In the genomic region with DNA sequence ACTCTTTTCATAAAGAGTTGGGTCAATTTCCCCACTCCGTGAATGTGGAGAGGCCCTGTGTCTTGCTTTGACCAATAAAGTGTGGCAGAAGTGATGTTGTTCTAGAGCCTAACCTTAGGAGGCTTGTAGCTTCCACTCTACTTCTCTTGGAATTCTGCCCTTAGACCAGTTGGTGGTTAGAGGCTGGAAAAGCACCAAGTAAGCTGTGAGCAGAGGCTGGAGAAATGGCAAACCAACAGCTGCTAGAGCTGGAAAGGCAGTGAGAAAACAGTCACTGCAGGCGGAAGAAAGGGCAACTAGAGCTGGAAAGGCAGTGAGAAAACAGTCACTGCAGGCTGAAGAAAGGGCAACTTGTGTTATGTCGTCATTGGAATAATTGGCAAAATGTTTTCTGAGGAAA, we compare ENCODE assay signal across 20 cellular contexts. TPM values are rescaled to one million over a fixed set of nuclear protein-coding genes. Genes with fewer than 3 reads are reported as not detected.
DNase-seq lines count a peak whose midpoint lies in the region; ATAC-seq, FAIRE-seq and TF ChIP-seq lines count a peak whose summit lies in the region.
"Had no signal": no experiment of that assay in that cellular context is flagged by ENCODE, and none has a peak within 500 bp of the region (broad histone marks: within the 10 kb centered on the region; RNA-seq: fewer than 3 reads in every experiment).

No MANE protein-coding gene starts in this region.

- TF ChIP-seq EP300 in HepG2 (IDR thresholded peaks at IDR 0.05; ENCODE audit: low read depth in 2 of 2, low read length in 2 of 2) (no peak), HepG2 (CRISPR knock-in tag; IDR thresholded peaks at IDR 0.05; ENCODE audit: borderline replicate concordance) (no peak)

- POLR2A ChIA-PET in HepG2 (lab: Yijun Ruan, JAX): no interaction called here

- no peaks in the 10 kb centered on the region for H3K4me1 ChIP-seq in HepG2 (ENCODE audit: insufficient read depth, low read length)
- no peaks in the 10 kb centered on the region for H3K4me1 ChIP-seq in right lobe of liver
- H3K4me1 ChIP-seq: BLaER1, Peyer's patch had no signal

- H3K27ac ChIP-seq in HepG2 (ENCODE audit: extremely low read length, insufficient read depth, low read length): no peak overlapping the region
- no peak overlapping the region for H3K27ac ChIP-seq in right lobe of liver
- H3K27ac ChIP-seq in WERI-Rb-1: no peak overlapping the region
- H3K27ac ChIP-seq: BLaER1, Peyer's patch had no signal

- no peak for FAIRE-seq in HepG2 (lab: Jason Lieb, UNC)
- FAIRE-seq: GM19239 had no signal

- BruUV-seq in HepG2 (replicated peaks; lab: Mats Ljungman, UMichigan): no TSS peak

- H2AFZ ChIP-seq in HepG2 (ENCODE audit: low read length): no peak overlapping the region

- no peaks in the 10 kb centered on the region for H4K20me1 ChIP-seq in HepG2 (ENCODE audit: insufficient read depth, low read length)
- H4K20me1 ChIP-seq: BLaER1 had no signal

- 24% methylated on average over 3 of the region's 3 CpGs for WGBS in HepG2 (ENCODE audit: low lambda C conversion rate)
- 71% methylated on average over 3 of the region's 3 CpGs for WGBS in right lobe of liver (ENCODE audit: insufficient coverage, low coverage, low lambda C conversion rate, missing lambda C conversion rate)

- H3K79me2 ChIP-seq in HepG2 (ENCODE audit: insufficient read depth, low read length): no peaks in the 10 kb centered on the region

- no peak overlapping the region for H3K4me2 ChIP-seq in HepG2 (ENCODE audit: low read depth, low read length)
- H3K4me2 ChIP-seq: SK-N-SH had no signal

- no peak for TF ChIP-seq CTCF in HepG2 (CRISPR knock-in tag; IDR thresholded peaks at IDR 0.05)
- TF ChIP-seq CTCF in right lobe of liver (IDR thresholded peaks at IDR 0.05): no peak
- TF ChIP-seq CTCF in WERI-Rb-1 (IDR thresholded peaks at IDR 0.05; ENCODE audit: low read depth, low read length): no peak

- peaks cover 0 to 12% of the 10 kb centered on the region in 2 experiments; a peak in 3 of 5 replicates for H3K27me3 ChIP-seq in HepG2 (ENCODE audit: control insufficient read depth in 1 of 2, insufficient read depth in 2 of 2, low read length in 2 of 2)
- H3K27me3 ChIP-seq in right lobe of liver: no peaks in the 10 kb centered on the region
- H3K27me3 ChIP-seq in WERI-Rb-1 (ENCODE audit: insufficient read depth, low read depth, severe bottlenecking): no peaks in the 10 kb centered on the region
- H3K27me3 ChIP-seq: BLaER1, Peyer's patch had no signal

- no peak for ATAC-seq in HepG2
- no peak for ATAC-seq in right lobe of liver

- TF ChIP-seq POLR2A in HepG2 (IDR thresholded peaks at IDR 0.05; ENCODE audit: insufficient read depth in 1 of 2, low read depth in 2 of 2, low read length in 2 of 2) (no peak), right lobe of liver (IDR thresholded peaks at IDR 0.05) (no peak)

- in situ Hi-C loops in HepG2 (cut with HindIII; ENCODE audit: extremely low pct_ligation_motif_present, low pct_unique_long_range_greater_than_20kb): no loop called here

- no peak overlapping the region for H3K9ac ChIP-seq in HepG2 (ENCODE audit: insufficient read depth, low read depth, low read length)
- H3K9ac ChIP-seq: BLaER1, SK-N-SH had no signal

- CTCF ChIA-PET in HepG2 (lab: Yijun Ruan, JAX; ENCODE audit: low intra/inter-chr PET ratio, low total read pairs): no interaction called here

- DNase-seq in HepG2 (ENCODE audit: low spot score) (no peak), right lobe of liver (no peak), RPMI7951 (ENCODE audit: low read depth) (peak; percentile 59), fibroblast of peridontal ligament (ENCODE audit: extremely low read depth) (peak; percentile 47), superior temporal gyrus (ENCODE audit: extremely low spot score) (peak; percentile 44), OCI-M2 (lab: John Stamatoyannopoulos, UW; ENCODE audit: unreplicated experiment) (no peak), WERI-Rb-1 (no peak)
- no peak for DNase-seq in stimulated activated CD4-positive, alpha-beta T cell treated with anti-CD3 and anti-CD28 coated beads, Interleukin-4, amount 100 ng/mL, for 1 hour
- DNase-seq: 8988T; CD8-positive, alpha-beta memory T cell; H9; NCI-H1417 treated with DMSO at 0.1 percent for 48 hours; NCI-H2081; NCI-H510A treated with DMSO at 0.1 percent for 48 hours; NCI-H82; Peyer's patch; Right ventricle myocardium superior; SK-N-SH had no signal

- TF ChIP-seq RAD21 in HepG2 (CRISPR knock-in tag; IDR thresholded peaks at IDR 0.05): no peak

- no peaks in the 10 kb centered on the region for H3K9me3 ChIP-seq in HepG2 (ENCODE audit: low read length)
- no peaks in the 10 kb centered on the region for H3K9me3 ChIP-seq in right lobe of liver
- H3K9me3 ChIP-seq in WERI-Rb-1 (ENCODE audit: severe bottlenecking): no peaks in the 10 kb centered on the region
- H3K9me3 ChIP-seq: BLaER1, Peyer's patch, SK-N-SH had no signal

- H3K4me3 ChIP-seq in HepG2 (replicated peaks in 1 of 3; ENCODE audit: insufficient read depth in 1 of 3, low read depth in 2 of 3, low read length in 3 of 3) (no peak overlapping the region), right lobe of liver (no peak overlapping the region), WERI-Rb-1 (ENCODE audit: low read depth, low read length) (no peak overlapping the region)
- H3K4me3 ChIP-seq: BLaER1, Peyer's patch had no signal

- H3K36me3 ChIP-seq in HepG2 (replicated peaks in 1 of 2; ENCODE audit: control insufficient read depth in 1 of 2, insufficient read depth in 2 of 2, low read length in 2 of 2): no peaks in the 10 kb centered on the region
- H3K36me3 ChIP-seq in right lobe of liver: no peaks in the 10 kb centered on the region
- no peaks in the 10 kb centered on the region for H3K36me3 ChIP-seq in WERI-Rb-1
- H3K36me3 ChIP-seq: BLaER1, Peyer's patch had no signal

- intact Hi-C loops in HepG2 (cut with micrococcal nuclease; ENCODE audit: unreplicated experiment) (no loop called here), right lobe of liver (cut with DNase I) (no loop called here)

TF ChIP-seq in HepG2, 621 proteins besides CTCF, POLR2A, EP300 and RAD21 (continues in another document):
- TF ChIP-seq MAF1 (CRISPR knock-in tag; IDR thresholded peaks at IDR 0.05; ENCODE audit: borderline replicate concordance): no peak
- TF ChIP-seq CREB1 (IDR thresholded peaks at IDR 0.05): peak; percentile 44
- TF ChIP-seq CREB1 (CRISPR knock-in tag; IDR thresholded peaks at IDR 0.05): no peak
- TF ChIP-seq ATF7 (IDR thresholded peaks at IDR 0.05): peak; percentile 15; the same call in 1 of the 2 replicates
- no peak for TF ChIP-seq ATF7 (CRISPR knock-in tag; IDR thresholded peaks at IDR 0.05)

RNA-seq across cellular contexts. Expression of a gene that starts 29.8 kb away (rescaled TPM):
- total RNA-seq in HepG2 (2016; rRNA removed; fragmentation: Illumina TruSeq; extraction: Trizol): 6.8 and 10.1 TPM in 2 replicates
- total RNA-seq in HepG2 (2016; cell fraction: cytosol; rRNA removed; fragmentation: Illumina TruSeq; extraction: Trizol; ENCODE audit: low read depth): 2.0 and 2.6 TPM in 2 replicates
- 5.6 and 10.3 TPM in 2 replicates for total RNA-seq in HepG2 (2016; cell fraction: insoluble cytoplasmic fraction; rRNA removed; fragmentation: Illumina TruSeq; extraction: Trizol)
- total RNA-seq in HepG2 (2016; cell fraction: membrane; rRNA removed; fragmentation: Illumina TruSeq; extraction: Trizol): 4.5 and 5.1 TPM in 2 replicates
- 15.8 and 18.9 TPM in 2 replicates for total RNA-seq in HepG2 (2016; cell fraction: nucleus; rRNA removed; fragmentation: Illumina TruSeq; extraction: Trizol)
- 7.5 and 8.7 TPM in 2 replicates for polyA plus RNA-seq in HepG2 (2011; rRNA removed)
- 2.1 and 2.7 TPM in 2 replicates for polyA plus RNA-seq in HepG2 (2011; cell fraction: cytosol; rRNA removed)
- polyA plus RNA-seq in HepG2 (2011; cell fraction: nucleus; rRNA removed): 19.4 and 25.6 TPM in 2 replicates
- polyA plus RNA-seq in HepG2 (2012): 6.6 and 7.1 TPM in 2 replicates
- polyA plus RNA-seq in HepG2 (2016; cell fraction: cytosol; fragmentation: Illumina TruSeq; extraction: Trizol; ENCODE audit: low read depth): 1.8 and 2.2 TPM in 2 replicates
- polyA plus RNA-seq in HepG2 (2016; cell fraction: insoluble cytoplasmic fraction; fragmentation: Illumina TruSeq; extraction: Trizol; ENCODE audit: low read depth): 7.1 and 7.6 TPM in 2 replicates
- polyA plus RNA-seq in HepG2 (2016; cell fraction: membrane; fragmentation: Illumina TruSeq; extraction: Trizol; ENCODE audit: low read depth): 3.7 and 3.8 TPM in 2 replicates
- polyA plus RNA-seq in HepG2 (2016; cell fraction: nucleus; fragmentation: Illumina TruSeq; extraction: Trizol; ENCODE audit: insufficient read depth, low read depth): 45.5 and 49.8 TPM in 2 replicates
- polyA minus RNA-seq in HepG2 (2011; rRNA and poly(A)+ RNA removed; ENCODE audit: low replicate concordance): 1.6 and 4.0 TPM in 2 replicates
- 2.7 and 4.0 TPM in 2 replicates for polyA minus RNA-seq in HepG2 (2011; cell fraction: cytosol; rRNA and poly(A)+ RNA removed)
- polyA minus RNA-seq in HepG2 (2011; cell fraction: nucleus; rRNA and poly(A)+ RNA removed): 14.8 and 19.6 TPM in 2 replicates
- total RNA-seq in right lobe of liver: 1 to 10 TPM; 2.6 to 4.7 (median 3.6) TPM
- total RNA-seq in RPMI7951 (2014; rRNA removed; shearing (Covaris generic)): 9.3 and 15.0 TPM in 2 replicates

RNA-seq across cellular contexts. Expression of a gene that starts 35.2 kb away (rescaled TPM):
- total RNA-seq in HepG2 (2016; rRNA removed; fragmentation: Illumina TruSeq; extraction: Trizol) (0.07 TPM in 1 of 2 replicates, not detected in the other), right lobe of liver (1 to 10 TPM in 5 of 6 experiments, under 1 TPM in 1; 0.80 to 3.6 (median 1.8) TPM)
- not detected in 2 replicates for total RNA-seq in HepG2 (2016; cell fraction: cytosol; rRNA removed; fragmentation: Illumina TruSeq; extraction: Trizol; ENCODE audit: low read depth)
- total RNA-seq in HepG2 (2016; cell fraction: insoluble cytoplasmic fraction; rRNA removed; fragmentation: Illumina TruSeq; extraction: Trizol): 0.28 TPM in 1 of 2 replicates, not detected in the other
- total RNA-seq in HepG2 (2016; cell fraction: membrane; rRNA removed; fragmentation: Illumina TruSeq; extraction: Trizol): 0.24 and 0.25 TPM in 2 replicates
- total RNA-seq in HepG2 (2016; cell fraction: nucleus; rRNA removed; fragmentation: Illumina TruSeq; extraction: Trizol): 0.44 and 0.96 TPM in 2 replicates
- polyA plus RNA-seq in HepG2 (2011; rRNA removed): 2.2 and 2.4 TPM in 2 replicates
- 0.49 and 2.1 TPM in 2 replicates for polyA plus RNA-seq in HepG2 (2011; cell fraction: cytosol; rRNA removed)
- polyA plus RNA-seq in HepG2 (2011; cell fraction: nucleus; rRNA removed): 10.4 and 24.0 TPM in 2 replicates
- 2.3 and 3.0 TPM in 2 replicates for polyA plus RNA-seq in HepG2 (2012)
- polyA plus RNA-seq in HepG2 (2016; cell fraction: cytosol; fragmentation: Illumina TruSeq; extraction: Trizol; ENCODE audit: low read depth): 0.10 and 0.23 TPM in 2 replicates
- 0.28 TPM in 1 of 2 replicates, not detected in the other for polyA plus RNA-seq in HepG2 (2016; cell fraction: insoluble cytoplasmic fraction; fragmentation: Illumina TruSeq; extraction: Trizol; ENCODE audit: low read depth)
- polyA plus RNA-seq in HepG2 (2016; cell fraction: membrane; fragmentation: Illumina TruSeq; extraction: Trizol; ENCODE audit: low read depth): 0.50 TPM in 1 of 2 replicates, not detected in the other
- polyA plus RNA-seq in HepG2 (2016; cell fraction: nucleus; fragmentation: Illumina TruSeq; extraction: Trizol; ENCODE audit: insufficient read depth, low read depth): 0.48 and 0.88 TPM in 2 replicates
- polyA minus RNA-seq in HepG2 (2011; rRNA and poly(A)+ RNA removed; ENCODE audit: low replicate concordance): 1.2 TPM in 1 of 2 replicates, not detected in the other
- polyA minus RNA-seq in HepG2 (2011; cell fraction: cytosol; rRNA and poly(A)+ RNA removed): not detected in 2 replicates
- 1.2 and 1.7 TPM in 2 replicates for polyA minus RNA-seq in HepG2 (2011; cell fraction: nucleus; rRNA and poly(A)+ RNA removed)
- total RNA-seq in RPMI7951 (2014; rRNA removed; shearing (Covaris generic)): 20.3 and 21.7 TPM in 2 replicates

Comparison
In these comparisons a context has a peak if more than half of its experiments do, and no peak if none do; other contexts are left out.
1. DNase-seq: peak in RPMI7951 (single experiment), fibroblast of peridontal ligament (single experiment) and superior temporal gyrus (single experiment); none in HepG2 (single experiment), right lobe of liver (0 of 3), OCI-M2 (single experiment), stimulated activated CD4-positive, alpha-beta T cell treated with anti-CD3 and anti-CD28 coated beads, Interleukin-4, amount 100 ng/mL, for 1 hour (single experiment) and WERI-Rb-1 (single experiment).